Comparison of ENCODE assay signal across 8 cellular contexts in the genomic region with DNA sequence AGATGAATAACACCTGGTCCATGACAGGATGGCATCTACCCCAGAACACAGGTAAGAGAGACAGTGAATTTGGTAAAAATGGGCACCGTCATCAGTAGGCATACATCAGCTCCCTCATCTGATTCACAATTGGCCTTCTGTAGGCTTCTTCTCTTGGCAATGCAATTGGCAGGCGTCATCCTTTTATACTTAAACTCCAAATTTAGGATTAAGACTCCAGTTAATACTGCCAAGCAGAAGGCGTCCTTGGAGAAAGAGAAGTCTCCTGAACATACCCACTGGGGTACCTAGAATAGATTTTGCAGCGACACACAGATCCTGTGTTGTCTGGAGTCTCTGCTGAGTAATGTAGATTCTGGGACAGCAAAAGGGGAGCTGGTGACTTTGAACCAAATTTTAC. TPM values are rescaled to one million over a fixed set of nuclear protein-coding genes. Genes with fewer than 3 reads are reported as not detected.
A peak's percentile ranks its signal among the peaks of the same experiment; 100 is the strongest.
DNase-seq lines count a peak whose midpoint lies in the region; ATAC-seq, FAIRE-seq and TF ChIP-seq lines count a peak whose summit lies in the region.

No MANE protein-coding gene starts in this region.

- TF ChIP-seq EP300 in sigmoid colon (IDR thresholded peaks at IDR 0.05), result no peak

- no peaks in the 10 kb centered on the region for H3K36me3 Mint-ChIP-seq in activated T-cell treated with anti-CD3 and anti-CD28 coated beads, Interleukin-2, amount 50 U/mL, for 4 hours (ENCODE audit: insufficient read depth)

- no peak for DNase-seq in activated T-cell treated with anti-CD3 and anti-CD28 coated beads, Interleukin-2, amount 50 U/mL, for 4 hours
- DNase-seq in activated T-cell treated with anti-CD3 and anti-CD28 coated beads, Interleukin-2, amount 50 U/mL, for 1 hour, result no peak
- DNase-seq in SK-N-MC (ENCODE audit: low read depth, low spot score) (no peak), fibroblast of the aortic adventitia (ENCODE audit: low read depth) (no peak), sigmoid colon (no peak), small intestine (no peak), DMS114 treated with DMSO at 0.1 percent for 48 hours (lab: John Stamatoyannopoulos, UW; ENCODE audit: unreplicated experiment) (no peak)

- H3K27me3 Mint-ChIP-seq in activated T-cell treated with anti-CD3 and anti-CD28 coated beads, Interleukin-2, amount 50 U/mL, for 4 hours (ENCODE audit: low read depth), result peaks cover 9% of the 10 kb centered on the region

- no peaks in the 10 kb centered on the region for H3K36me3 ChIP-seq in SK-N-MC (ENCODE audit: insufficient read depth, low read length)
- H3K36me3 ChIP-seq in sigmoid colon, result no peaks in the 10 kb centered on the region
- no peaks in the 10 kb centered on the region for H3K36me3 ChIP-seq in small intestine (ENCODE audit: control insufficient read depth in 2 of 2, insufficient read depth in 2 of 2, low read length in 2 of 2)

- peak overlapping the region; percentile 99 for H3K4me3 ChIP-seq in SK-N-MC
- peak overlapping the region; percentile 100 for H3K4me3 ChIP-seq in fibroblast of the aortic adventitia (ENCODE audit: low read depth, low read length)
- H3K4me3 ChIP-seq in sigmoid colon, result peak overlapping the region; percentile 57 to 76 (median 62)
- peak overlapping the region in 1 of 2 donors; percentile 72 for H3K4me3 ChIP-seq in small intestine (ENCODE audit: low read depth in 1 of 2, low read length in 2 of 2)

- no peak for TF ChIP-seq POLR2A in sigmoid colon (IDR thresholded peaks at IDR 0.05)

- H3K4me1 Mint-ChIP-seq in activated T-cell treated with anti-CD3 and anti-CD28 coated beads, Interleukin-2, amount 50 U/mL, for 4 hours (ENCODE audit: low read depth), result peaks cover 20% of the 10 kb centered on the region

- H3K9me3 Mint-ChIP-seq in activated T-cell treated with anti-CD3 and anti-CD28 coated beads, Interleukin-2, amount 50 U/mL, for 4 hours, result no peaks in the 10 kb centered on the region

- H3K27me3 ChIP-seq in sigmoid colon (no peaks in the 10 kb centered on the region), small intestine (ENCODE audit: control insufficient read depth in 2 of 2, insufficient read depth in 2 of 2, low read length in 2 of 2) (no peaks in the 10 kb centered on the region)

- FAIRE-seq in small intestine (lab: Jason Lieb, UNC), result no peak

- ATAC-seq in activated T-cell treated with anti-CD3 and anti-CD28 coated beads, Interleukin-2, amount 50 U/mL, for 4 hours, result no peak
- ATAC-seq in GM21825 (IDR thresholded peaks at IDR 0.05; ENCODE audit: unreplicated experiment), result no peak

- H3K27ac ChIP-seq in SK-N-MC (no peak overlapping the region), sigmoid colon (peak overlapping the region in 3 of 4 donors; percentile 47 to 65 (median 56)), small intestine (ENCODE audit: low read depth in 1 of 2, low read length in 1 of 2) (no peak overlapping the region)

- no peaks in the 10 kb centered on the region for H3K9me3 ChIP-seq in SK-N-MC (ENCODE audit: low read depth, low read length)
- no peaks in the 10 kb centered on the region for H3K9me3 ChIP-seq in sigmoid colon
- H3K9me3 ChIP-seq in small intestine (ENCODE audit: control insufficient read depth, low read depth), result no peaks in the 10 kb centered on the region

- 55 to 61% methylated on average over 4 of the region's 4 CpGs for WGBS in sigmoid colon, 2 donors
- 38 to 52% (median 41%) methylated on average over 4 of the region's 4 CpGs for WGBS in small intestine, 3 donors

- H3K4me1 ChIP-seq in sigmoid colon (peaks cover 0 to 13% (median 10%) of the 10 kb centered on the region in 4 donors), small intestine (ENCODE audit: control insufficient read depth in 2 of 2, insufficient read depth in 1 of 2, low read depth in 1 of 2, low read length in 1 of 2) (no peaks in the 10 kb centered on the region)

- peak overlapping the region; percentile 92 for H3K9ac ChIP-seq in SK-N-MC (ENCODE audit: insufficient read length)

- peak overlapping the region; percentile 89 for H3K4me3 Mint-ChIP-seq in activated T-cell treated with anti-CD3 and anti-CD28 coated beads, Interleukin-2, amount 50 U/mL, for 4 hours

- TF ChIP-seq CTCF in fibroblast of the aortic adventitia (IDR thresholded peaks at IDR 0.05; ENCODE audit: insufficient read depth, low read length) (no peak), sigmoid colon (IDR thresholded peaks at IDR 0.05) (no peak)

- intact Hi-C loops in sigmoid colon (cut with DNase I), result loop anchor here (2.0 to 5.0 kb wide), 2 partner anchors 76 to 103 kb away; a partner anchor contains a TSS

RNA-seq across cellular contexts. Expression of a gene that starts 0.6 kb away (rescaled TPM):
- 1 to 10 TPM; 5.1 to 5.9 (median 5.1) TPM for total RNA-seq in activated T-cell treated with anti-CD3 and anti-CD28 coated beads, Interleukin-2, amount 50 U/mL, for 4 hours
- total RNA-seq in fibroblast of the aortic adventitia (ENCODE audit: low replicate concordance) (4.0 and 14.3 TPM in 2 replicates), sigmoid colon (10 to 100 TPM in 2 of 4 donors, 1 to 10 TPM in 2; 7.8 to 14.4 (median 10.2) TPM)
- polyA plus RNA-seq in sigmoid colon (1 to 10 TPM in 2 of 3 donors, under 1 TPM in 1; 0.60 to 5.4 (median 2.3) TPM), small intestine (1 to 10 TPM in 2 of 3 donors, under 1 TPM in 1; 0.45 to 4.5 (median 1.6) TPM)

Comparison
In these comparisons a context has a peak if more than half of its experiments do, and no peak if none do; other contexts are left out.
1. H3K27ac ChIP-seq: peak in sigmoid colon (3 of 4); none in SK-N-MC (single experiment) and small intestine (0 of 2).